8 cellular contexts compared by ENCODE assay signal in genomic region chr15:52678036-52678467, GRCh38. TPM values are rescaled to one million over a fixed set of nuclear protein-coding genes. Genes with fewer than 3 reads are reported as not detected.
DNase-seq lines count a peak whose midpoint lies in the region; ATAC-seq, FAIRE-seq and TF ChIP-seq lines count a peak whose summit lies in the region.

No MANE protein-coding gene starts in this region.

- H3K4me3 ChIP-seq in BJ (ENCODE audit: low read depth, low read length): peak overlapping the region; percentile 98

- ATAC-seq in GM19023 (IDR thresholded peaks at IDR 0.05; ENCODE audit: unreplicated experiment) (peak; percentile 30), HG03442 (IDR thresholded peaks at IDR 0.05; ENCODE audit: unreplicated experiment) (peak; percentile 25), left cardiac atrium (peak; percentile 61 to 66)

- peak overlapping the region; percentile 56 for H3K27ac ChIP-seq in adipose tissue (ENCODE audit: low read depth, low read length)

- CTCF ChIA-PET in BJ (lab: Yijun Ruan, JAX): interaction anchor here (1.1 kb wide), 1 partner anchor 57 kb away, joined by 5 read pairs; no protein-coding TSS in a partner anchor

- FAIRE-seq in urothelium cell line (lab: Jason Lieb, UNC): no peak

- intact Hi-C loops in left cardiac atrium (cut with DNase I) (loop anchor here in 1 of 2 donors (5.0 kb wide), 1 partner anchor 36 kb away; no protein-coding TSS in a partner anchor), posterior vena cava (cut with DNase I) (no loop called here)

- 0 to 1% (median 1%) methylated on average over 13 of the region's 13 CpGs for WGBS in adipose tissue, 3 donors

- H3K27me3 ChIP-seq in BJ (ENCODE audit: control insufficient read depth, insufficient read depth, low read length): peaks cover 3% of the 10 kb centered on the region

- POLR2A ChIA-PET in BJ (lab: Charles Lee): no interaction called here

- DNase-seq in BJ (ENCODE audit: low read depth): no peak
- DNase-seq in SKM-1 (lab: John Stamatoyannopoulos, UW; ENCODE audit: unreplicated experiment): peak; percentile 22
- DNase-seq in left cardiac atrium: peak; percentile 62
- DNase-seq in posterior vena cava (ENCODE audit: low spot score): peak; percentile 85
- DNase-seq in urothelium cell line (ENCODE audit: low spot score): peak; percentile 41

- peak; percentile 26; the same call in 1 of the 2 replicates for TF ChIP-seq CTCF in BJ (IDR thresholded peaks at IDR 0.05; ENCODE audit: insufficient read depth, low read depth, low read length)

- H3K36me3 ChIP-seq in BJ (ENCODE audit: control insufficient read depth, insufficient read depth, low read length): no peaks in the 10 kb centered on the region

RNA-seq across cellular contexts. Expression of gene ATOSA, which starts 1.1 kb away (rescaled TPM):
- polyA plus RNA-seq in BJ (2011; rRNA removed) (11.6 and 21.1 TPM in 2 replicates), adipose tissue (10 to 100 TPM; 19.3 to 40.6 (median 31.9) TPM)
- polyA minus RNA-seq in BJ (2011; rRNA and poly(A)+ RNA removed): 12.9 and 16.0 TPM in 2 replicates
- total RNA-seq in left cardiac atrium (10 to 100 TPM; 24.9 to 27.6 TPM), posterior vena cava (10 to 100 TPM; 32.6 to 36.1 TPM)
